In the genomic region with DNA sequence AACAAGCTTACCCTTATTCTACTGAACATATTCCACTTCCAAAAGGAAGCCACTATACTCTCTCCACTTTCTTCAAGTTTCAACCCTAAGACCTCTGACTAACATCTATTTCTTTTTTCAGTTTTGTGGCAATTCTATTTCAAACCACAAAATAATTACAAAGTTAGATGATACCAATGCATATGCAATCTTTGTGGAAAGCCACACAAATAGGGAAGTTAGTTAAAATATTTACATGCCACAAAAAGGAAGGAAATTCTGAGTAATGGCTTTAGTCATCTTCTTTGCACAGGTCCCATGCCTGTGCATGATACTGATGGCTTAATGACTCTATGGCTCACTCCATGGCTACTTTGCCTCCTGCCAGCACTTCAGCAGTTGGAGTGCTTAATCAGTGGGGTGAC, we compare ENCODE assay signal across 9 cellular contexts.
A peak's percentile ranks its signal among the peaks of the same experiment; 100 is the strongest.
DNase-seq lines count a peak whose midpoint lies in the region; ATAC-seq lines count a peak whose summit lies in the region.
"Had no signal": no experiment of that assay in that cellular context is flagged by ENCODE, and none has a peak within 500 bp of the region (broad histone marks: within the 10 kb centered on the region; RNA-seq: fewer than 3 reads in every experiment).

No MANE protein-coding gene starts in this region.

- DNase-seq in EH (ENCODE audit: low read depth) (peak; percentile 62), adipocyte (ENCODE audit: low read depth) (peak; percentile 28), NCI-H2029 (lab: John Stamatoyannopoulos, UW) (no peak), NCI-H510A treated with DMSO at 0.1 percent for 48 hours (lab: John Stamatoyannopoulos, UW) (no peak)
- no peak for DNase-seq in stimulated activated naive CD4-positive, alpha-beta T cell (lab: John Stamatoyannopoulos, UW)

- no peak overlapping the region for H3K9ac ChIP-seq in adipocyte (ENCODE audit: low read length)
- H3K9ac ChIP-seq: KMS-11 had no signal

- no peaks in the 10 kb centered on the region for H3K4me1 ChIP-seq in adipocyte (ENCODE audit: control insufficient read depth, insufficient read depth, low read length)

- H3K36me3 ChIP-seq in adipocyte (ENCODE audit: control insufficient read depth, insufficient read depth, low read length, severe bottlenecking), result no peaks in the 10 kb centered on the region

- H3K9me3 ChIP-seq in adipocyte (ENCODE audit: control insufficient read depth, low read length), result no peaks in the 10 kb centered on the region

- peak; percentile 93 for ATAC-seq in GM21360 (IDR thresholded peaks at IDR 0.05; ENCODE audit: unreplicated experiment)
- ATAC-seq in HG03575 (IDR thresholded peaks at IDR 0.05; ENCODE audit: extremely low read depth, insufficient number of reproducible peaks, low FRiP score, unreplicated experiment), result peak; percentile 81
- ATAC-seq in HG02970 (IDR thresholded peaks at IDR 0.05; ENCODE audit: low FRiP score, unreplicated experiment), result no peak

- no peaks in the 10 kb centered on the region for H3K27me3 ChIP-seq in adipocyte (replicated peaks; ENCODE audit: control insufficient read depth, insufficient read depth, low read length)

- no peak overlapping the region for H3K4me3 ChIP-seq in adipocyte (ENCODE audit: low read length)

Comparison
In these comparisons a context has a peak if more than half of its experiments do, and no peak if none do; other contexts are left out.
1. DNase-seq: peak in EH (single experiment) and adipocyte (single experiment); none in NCI-H2029 (single experiment), stimulated activated naive CD4-positive, alpha-beta T cell (0 of 6) and NCI-H510A treated with DMSO at 0.1 percent for 48 hours (single experiment).